Comparison of ENCODE assay signal across 36 cellular contexts in genomic region chr19:51560339-51560738, GRCh38. TPM values are rescaled to one million over a fixed set of nuclear protein-coding genes. Genes with fewer than 3 reads are reported as not detected.
"Had no signal": no experiment of that assay in that cellular context is flagged by ENCODE, and none has a peak within 500 bp of the region (broad histone marks: within the 10 kb centered on the region; RNA-seq: fewer than 3 reads in every experiment).

No MANE protein-coding gene starts in this region.

- H3K4me3 Mint-ChIP-seq: activated B cell treated with CpG ODN at 0.5 μM for 24 hours; activated CD4-positive, alpha-beta memory T cell treated with anti-CD3 and anti-CD28 coated beads, Interleukin-2, amount 10 ng/mL, durations not matched to agents 7 days and 5 days; activated CD4-positive, alpha-beta T cell treated with anti-CD3 and anti-CD28 coated beads for 36 hours; activated CD8-positive, alpha-beta memory T cell treated with anti-CD3 and anti-CD28 coated beads, Interleukin-2, amount 10 ng/mL, durations not matched to agents 7 days and 5 days; activated CD8-positive, alpha-beta T cell treated with anti-CD3 and anti-CD28 coated beads, Interleukin-2, amount 10 ng/mL, durations not matched to agents 7 days and 5 days; activated naive CD4-positive, alpha-beta T cell treated with anti-CD3 and anti-CD28 coated beads, Interleukin-2, amount 10 ng/mL, durations not matched to agents 7 days and 5 days; activated naive CD4-positive, alpha-beta T cell treated with anti-CD3 and anti-CD28 coated beads, Interleukin-2, amount 50 U/mL, for 24 hours; activated naive CD8-positive, alpha-beta T cell; activated naive CD8-positive, alpha-beta T cell treated with anti-CD3 and anti-CD28 coated beads, Interleukin-2, amount 10 ng/mL, durations not matched to agents 7 days and 5 days; activated naive CD8-positive, alpha-beta T cell treated with anti-CD3 and anti-CD28 coated beads, Interleukin-2, amount 50 U/mL, for 24 hours; activated T-cell treated with anti-CD3 and anti-CD28 coated beads, Interleukin-2, amount 50 U/mL, for 24 hours; brain; T-helper 1 cell treated with Interleukin-12 subunit alpha and Interleukin-12 subunit beta and Interleukin-4 antibody, amounts not matched to agents 30 μg/mL and 1 μg/mL, for 36 hours; T-helper 2 cell treated with Interferon-gamma antibody and Interleukin-4, amounts not matched to agents 5 μg/mL and 100 μg/mL, for 36 hours had no signal

- H3K27me3 ChIP-seq: ascending aorta had no signal

- ATAC-seq: activated CD4-positive, alpha-beta T cell treated with anti-CD3 and anti-CD28 coated beads for 36 hours; activated CD8-positive, alpha-beta memory T cell treated with anti-CD3 and anti-CD28 coated beads, Interleukin-2, amount 10 ng/mL, durations not matched to agents 7 days and 5 days; activated CD8-positive, alpha-beta T cell treated with anti-CD3 and anti-CD28 coated beads, Interleukin-2, amount 10 ng/mL, durations not matched to agents 7 days and 5 days; activated naive CD8-positive, alpha-beta T cell treated with anti-CD3 and anti-CD28 coated beads, Interleukin-2, amount 50 U/mL, for 24 hours had no signal

- H3K27ac ChIP-seq: ascending aorta, WERI-Rb-1 had no signal

- H3K27me3 Mint-ChIP-seq: activated B cell treated with CpG ODN at 0.5 μM for 24 hours had no signal

- H3K27ac Mint-ChIP-seq: activated B cell treated with CpG ODN at 0.5 μM for 24 hours; activated CD4-positive, alpha-beta memory T cell treated with anti-CD3 and anti-CD28 coated beads, Interleukin-2, amount 10 ng/mL, durations not matched to agents 7 days and 5 days; activated CD4-positive, alpha-beta T cell treated with anti-CD3 and anti-CD28 coated beads for 36 hours; activated CD8-positive, alpha-beta memory T cell treated with anti-CD3 and anti-CD28 coated beads, Interleukin-2, amount 10 ng/mL, durations not matched to agents 7 days and 5 days; activated CD8-positive, alpha-beta T cell treated with anti-CD3 and anti-CD28 coated beads, Interleukin-2, amount 10 ng/mL, durations not matched to agents 7 days and 5 days; activated naive CD4-positive, alpha-beta T cell treated with anti-CD3 and anti-CD28 coated beads, Interleukin-2, amount 10 ng/mL, durations not matched to agents 7 days and 5 days; activated naive CD4-positive, alpha-beta T cell treated with anti-CD3 and anti-CD28 coated beads, Interleukin-2, amount 50 U/mL, for 24 hours; activated naive CD8-positive, alpha-beta T cell; activated naive CD8-positive, alpha-beta T cell treated with anti-CD3 and anti-CD28 coated beads, Interleukin-2, amount 10 ng/mL, durations not matched to agents 7 days and 5 days; activated naive CD8-positive, alpha-beta T cell treated with anti-CD3 and anti-CD28 coated beads, Interleukin-2, amount 50 U/mL, for 24 hours; activated T-cell treated with anti-CD3 and anti-CD28 coated beads, Interleukin-2, amount 50 U/mL, for 24 hours; activated T-helper 2 cell treated with anti-CD3 and anti-CD28 coated beads, Interferon-gamma antibody, Interleukin-2, Interleukin-4, amounts not matched to agents 10 μg/mL and 5 μg/mL and 100 μg/mL, durations not matched to agents 14 hours and 24 hours and 36 hours; brain; T-helper 1 cell treated with Interleukin-12 subunit alpha and Interleukin-12 subunit beta and Interleukin-4 antibody, amounts not matched to agents 30 μg/mL and 1 μg/mL, for 36 hours; T-helper 2 cell treated with Interferon-gamma antibody and Interleukin-4, amounts not matched to agents 5 μg/mL and 100 μg/mL, for 36 hours had no signal

- H3K9me3 ChIP-seq: ascending aorta had no signal

- H3K36me3 ChIP-seq: ascending aorta, WERI-Rb-1 had no signal

- H3K9me3 Mint-ChIP-seq: activated B cell treated with CpG ODN at 0.5 μM for 24 hours; activated CD4-positive, alpha-beta memory T cell treated with anti-CD3 and anti-CD28 coated beads, Interleukin-2, amount 10 ng/mL, durations not matched to agents 7 days and 5 days; activated naive CD4-positive, alpha-beta T cell treated with anti-CD3 and anti-CD28 coated beads, Interleukin-2, amount 10 ng/mL, durations not matched to agents 7 days and 5 days; activated naive CD4-positive, alpha-beta T cell treated with anti-CD3 and anti-CD28 coated beads, Interleukin-2, amount 50 U/mL, for 24 hours; activated naive CD8-positive, alpha-beta T cell treated with anti-CD3 and anti-CD28 coated beads, Interleukin-2, amount 10 ng/mL, durations not matched to agents 7 days and 5 days; activated naive CD8-positive, alpha-beta T cell treated with anti-CD3 and anti-CD28 coated beads, Interleukin-2, amount 50 U/mL, for 24 hours; activated T-cell treated with anti-CD3 and anti-CD28 coated beads, Interleukin-2, amount 50 U/mL, for 24 hours; activated T-helper 2 cell treated with anti-CD3 and anti-CD28 coated beads, Interferon-gamma antibody, Interleukin-2, Interleukin-4, amounts not matched to agents 10 μg/mL and 5 μg/mL and 100 μg/mL, durations not matched to agents 14 hours and 24 hours and 36 hours; brain; T-helper 1 cell treated with Interleukin-12 subunit alpha and Interleukin-12 subunit beta and Interleukin-4 antibody, amounts not matched to agents 30 μg/mL and 1 μg/mL, for 36 hours; T-helper 2 cell treated with Interferon-gamma antibody and Interleukin-4, amounts not matched to agents 5 μg/mL and 100 μg/mL, for 36 hours had no signal

- FAIRE-seq: TTC549 had no signal

- H3K4me1 Mint-ChIP-seq: activated CD4-positive, alpha-beta memory T cell treated with anti-CD3 and anti-CD28 coated beads, Interleukin-2, amount 10 ng/mL, durations not matched to agents 7 days and 5 days; activated CD4-positive, alpha-beta T cell treated with anti-CD3 and anti-CD28 coated beads for 36 hours; activated CD8-positive, alpha-beta memory T cell treated with anti-CD3 and anti-CD28 coated beads, Interleukin-2, amount 10 ng/mL, durations not matched to agents 7 days and 5 days; activated naive CD4-positive, alpha-beta T cell treated with anti-CD3 and anti-CD28 coated beads, Interleukin-2, amount 10 ng/mL, durations not matched to agents 7 days and 5 days; activated naive CD4-positive, alpha-beta T cell treated with anti-CD3 and anti-CD28 coated beads, Interleukin-2, amount 50 U/mL, for 24 hours; activated naive CD8-positive, alpha-beta T cell treated with anti-CD3 and anti-CD28 coated beads, Interleukin-2, amount 50 U/mL, for 24 hours; brain had no signal

- H3K4me1 ChIP-seq: ascending aorta had no signal

- H3K4me3 ChIP-seq: ascending aorta had no signal

- H3K36me3 Mint-ChIP-seq: activated CD8-positive, alpha-beta memory T cell treated with anti-CD3 and anti-CD28 coated beads, Interleukin-2, amount 10 ng/mL, durations not matched to agents 7 days and 5 days; activated naive CD4-positive, alpha-beta T cell treated with anti-CD3 and anti-CD28 coated beads, Interleukin-2, amount 10 ng/mL, durations not matched to agents 7 days and 5 days; activated naive CD8-positive, alpha-beta T cell; activated naive CD8-positive, alpha-beta T cell treated with anti-CD3 and anti-CD28 coated beads, Interleukin-2, amount 10 ng/mL, durations not matched to agents 7 days and 5 days; brain had no signal

- DNase-seq: activated B cell treated with CpG ODN at 0.5 μM for 24 hours; activated CD4-positive, alpha-beta memory T cell treated with anti-CD3 and anti-CD28 coated beads, Interleukin-2, amount 10 ng/mL, durations not matched to agents 7 days and 5 days; activated CD4-positive, alpha-beta T cell treated with anti-CD3 and anti-CD28 coated beads for 1 hour; activated CD4-positive, alpha-beta T cell treated with anti-CD3 and anti-CD28 coated beads for 36 hours; activated CD4-positive, alpha-beta T cell treated with anti-CD3 and anti-CD28 coated beads for 48 hours; activated CD4-positive, alpha-beta T cell treated with anti-CD3 and anti-CD28 coated beads, Interleukin-2, amount 50 U/mL, for 1 hour; activated CD4-positive, alpha-beta T cell treated with anti-CD3 and anti-CD28 coated beads, Interleukin-2, amount 50 U/mL, for 4 hours; activated CD8-positive, alpha-beta memory T cell treated with anti-CD3 and anti-CD28 coated beads for 24 hours; activated CD8-positive, alpha-beta memory T cell treated with anti-CD3 and anti-CD28 coated beads, Interleukin-2, amount 10 ng/mL, durations not matched to agents 7 days and 5 days; activated CD8-positive, alpha-beta memory T cell treated with anti-CD3 and anti-CD28 coated beads, Interleukin-2, amount 50 U/mL, for 48 hours; activated CD8-positive, alpha-beta T cell treated with anti-CD3 and anti-CD28 coated beads, Interleukin-2, amount 10 ng/mL, durations not matched to agents 7 days and 5 days; activated effector memory CD4-positive, alpha-beta T cell treated with Interleukin-2 at 50 U/mL for 16 hours; activated gamma-delta T cell; activated naive CD4-positive, alpha-beta T cell treated with anti-CD3 and anti-CD28 coated beads, Interleukin-2, amount 10 ng/mL, durations not matched to agents 7 days and 5 days; activated naive CD4-positive, alpha-beta T cell treated with Interleukin-2 at 50 U/mL for 16 hours; activated naive CD8-positive, alpha-beta T cell treated with anti-CD3 and anti-CD28 coated beads, Interleukin-2, amount 10 ng/mL, durations not matched to agents 7 days and 5 days; activated naive CD8-positive, alpha-beta T cell treated with anti-CD3 and anti-CD28 coated beads, Interleukin-2, amount 50 U/mL, for 24 hours; activated T-cell treated with anti-CD3 and anti-CD28 coated beads, Interleukin-2, amount 50 U/mL, for 24 hours; activated T-cell treated with anti-CD3 and anti-CD28 coated beads, Interleukin-2, amount 50 U/mL, for 48 hours; amygdala; anterior cingulate cortex; central memory CD4-positive, alpha-beta T cell; T-helper 1 cell; T-helper 2 cell; T-helper 9 cell; WERI-Rb-1 had no signal

RNA-seq across cellular contexts. Expression of gene SIGLEC6, which starts 28.9 kb away (rescaled TPM):
- total RNA-seq: activated CD4-positive, alpha-beta T cell treated with anti-CD3 and anti-CD28 coated beads for 36 hours; activated CD8-positive, alpha-beta memory T cell treated with anti-CD3 and anti-CD28 coated beads, Interleukin-2, amount 10 ng/mL, durations not matched to agents 7 days and 5 days; activated naive CD8-positive, alpha-beta T cell treated with anti-CD3 and anti-CD28 coated beads, Interleukin-2, amount 10 ng/mL, durations not matched to agents 7 days and 5 days; chondrocyte had no signal

RNA-seq across cellular contexts. Expression of gene SIGLEC12, which starts 58.7 kb away (rescaled TPM):
- total RNA-seq: activated B cell treated with CpG ODN at 0.5 μM for 24 hours, ascending aorta, cardiac septum, chondrocyte had no signal
